8 cellular contexts compared by ENCODE assay signal in genomic region chr1:154557248-154557938, GRCh38. TPM values are rescaled to one million over a fixed set of nuclear protein-coding genes. Genes with fewer than 3 reads are reported as not detected.
DNase-seq lines count a peak whose midpoint lies in the region; ATAC-seq, FAIRE-seq and TF ChIP-seq lines count a peak whose summit lies in the region.

No MANE protein-coding gene starts in this region.

- in situ Hi-C loops in K562 (cut with MboI), result loop anchor here (5.0 kb wide), 1 partner anchor 70 kb away; no protein-coding TSS in a partner anchor

- intact Hi-C loops in heart right ventricle (cut with DNase I) (loop anchor here in 5 of 10 donors (5.0 to 10.0 kb wide), 5 partner anchors 50 to 527 kb away; partner anchors contain the start of genes PMVK (in 2 of the 5), ADAR (in 1 of the 5), AQP10 (in 1 of the 5) and ATP8B2 (in 1 of the 5)), Right ventricle myocardium superior (cut with DNase I) (no loop called here), K562 (cut with micrococcal nuclease) (loop anchor here (5.0 kb wide), 3 partner anchors 200 to 530 kb away; partner anchors contain the start of gene ZBTB7B), uterus (cut with DNase I; ENCODE audit: low total_unique reads) (no loop called here), posterior cingulate gyrus (cut with DNase I) (loop anchor here (10.0 kb wide), 2 partner anchors 417 to 507 kb away; partner anchors contain the start of genes CKS1B, EFNA4 and SHC1)

- CTCF ChIA-PET in K562 (lab: Yijun Ruan, JAX; ENCODE audit: low intra/inter-chr PET ratio), result interaction anchor here (1.1 to 2.8 kb wide), 2 partner anchors 321 to 460 kb away, joined by 5 to 19 read pairs; no protein-coding TSS in a partner anchor

- H2BK120ac ChIP-seq in mesendoderm (ENCODE audit: low read depth, low read length), result no peak overlapping the region

- no peaks in the 10 kb centered on the region for H3K9me3 ChIP-seq in heart right ventricle
- H3K9me3 ChIP-seq in K562 (replicated peaks; ENCODE audit: control insufficient read depth, insufficient read depth, low read depth, low read length), result no peaks in the 10 kb centered on the region
- H3K9me3 ChIP-seq in uterus, result no peaks in the 10 kb centered on the region

- H3K4me2 ChIP-seq in K562 (ENCODE audit: insufficient read depth, low read length) (peak overlapping the region; percentile 99), mesendoderm (ENCODE audit: low read length) (peak overlapping the region; percentile 98)

- H4K8ac ChIP-seq in mesendoderm (ENCODE audit: low read depth, low read length), result no peak overlapping the region

- whole genome bisulfite sequencing in heart right ventricle, 2 donors, result 10 to 15% methylated on average over 7 of the region's 7 CpGs
- 6% methylated on average over 7 of the region's 7 CpGs for WGBS in K562 (ENCODE audit: insufficient coverage, low coverage, missing lambda C conversion rate)
- no CpG with 5 or more reads among the region's 7 CpGs for WGBS in mesendoderm (ENCODE audit: extremely low coverage, insufficient coverage, low lambda C conversion rate)

- peak overlapping the region; percentile 18; the same call in 1 of the 2 replicates for H2AFZ ChIP-seq in K562 (ENCODE audit: low read depth, low read length)

- no TSS peak for BruUV-seq in K562 (replicated peaks; lab: Mats Ljungman, UMichigan)

- H3K4me3 ChIP-seq in heart right ventricle, result peak overlapping the region; percentile 69 to 97 (median 93)
- peak overlapping the region; percentile 82 for H3K4me3 ChIP-seq in K562
- peak overlapping the region; percentile 73 for H3K4me3 ChIP-seq in mesendoderm (ENCODE audit: low read length)
- H3K4me3 ChIP-seq in uterus, result peak overlapping the region; percentile 81 to 83

- peak overlapping the region in 9 of 10 donors; percentile 77 to 98 (median 94) for H3K27ac ChIP-seq in heart right ventricle
- peak overlapping the region; percentile 68; the same call in 1 of the 3 replicates for H3K27ac ChIP-seq in K562 (ENCODE audit: extremely low read depth, low read depth, low read length)
- H3K27ac ChIP-seq in mesendoderm (ENCODE audit: low read depth, low read length), result no peak overlapping the region
- peak overlapping the region; percentile 89 to 91 for H3K27ac ChIP-seq in uterus

- no peaks in the 10 kb centered on the region for H3K27me3 ChIP-seq in heart right ventricle
- no peaks in the 10 kb centered on the region; a peak in 1 of 5 replicates for H3K27me3 ChIP-seq in K562 (ENCODE audit: control insufficient read depth in 2 of 2, insufficient read depth in 2 of 2, low read length in 2 of 2)
- no peaks in the 10 kb centered on the region for H3K27me3 ChIP-seq in mesendoderm (ENCODE audit: insufficient read depth, low read length, poor library complexity)
- no peaks in the 10 kb centered on the region for H3K27me3 ChIP-seq in uterus

- H3K36me3 ChIP-seq in heart right ventricle, result peaks cover 0 to 35% (median 32%) of the 10 kb centered on the region in 9 donors
- H3K36me3 ChIP-seq in K562 (ENCODE audit: control insufficient read depth, insufficient read depth, low read length), result peaks cover 39% of the 10 kb centered on the region
- H3K36me3 ChIP-seq in mesendoderm (ENCODE audit: control insufficient read depth, insufficient read depth, low read length), result peaks cover 10% of the 10 kb centered on the region
- H3K36me3 ChIP-seq in uterus, result no peaks in the 10 kb centered on the region

- TF ChIP-seq CTCF in heart right ventricle (IDR thresholded peaks at IDR 0.05) (no peak), K562 (IDR thresholded peaks at IDR 0.05 in 2 of 3, conservative IDR thresholded peaks at IDR 0.05 in 1 of 3; ENCODE audit: insufficient read depth in 2 of 3, low read depth in 1 of 3, low read length in 3 of 3) (no peak), uterus (IDR thresholded peaks at IDR 0.05) (no peak)

- peak; percentile 71 for FAIRE-seq in K562 (lab: Jason Lieb, UNC)

- no peak overlapping the region for H2BK15ac ChIP-seq in mesendoderm (replicated peaks; ENCODE audit: low read depth)

- H4K5ac ChIP-seq in mesendoderm (ENCODE audit: low read length), result no peak overlapping the region

- H3K23ac ChIP-seq in mesendoderm (ENCODE audit: low read length), result peak overlapping the region; percentile 48

- no peak for TF ChIP-seq EP300 in K562 (IDR thresholded peaks at IDR 0.05; ENCODE audit: low read length)

- H2AK5ac ChIP-seq in mesendoderm (ENCODE audit: low read length), result no peak overlapping the region

- H3K9ac ChIP-seq in K562 (ENCODE audit: insufficient read depth in 1 of 2, low read depth in 2 of 2, low read length in 2 of 2), result peak overlapping the region; percentile 80 to 94
- H3K9ac ChIP-seq in mesendoderm (ENCODE audit: low read length), result peak overlapping the region; percentile 93

- peaks cover 13 to 48% (median 32%) of the 10 kb centered on the region in 9 donors for H3K4me1 ChIP-seq in heart right ventricle
- peaks cover 18 to 21% of the 10 kb centered on the region in 2 experiments; a peak in 4 of 5 replicates for H3K4me1 ChIP-seq in K562 (replicated peaks in 1 of 2; ENCODE audit: control insufficient read depth in 2 of 2, insufficient read depth in 2 of 2, low read length in 2 of 2)
- peaks cover 10% of the 10 kb centered on the region for H3K4me1 ChIP-seq in mesendoderm (ENCODE audit: control insufficient read depth, low read depth, low read length)
- H3K4me1 ChIP-seq in uterus, result peaks cover 0 to 10% of the 10 kb centered on the region in 2 donors

- peaks cover 19% of the 10 kb centered on the region for H3K79me1 ChIP-seq in mesendoderm (ENCODE audit: low read length)

- peak overlapping the region; percentile 92 for H3K56ac ChIP-seq in mesendoderm (ENCODE audit: low read length)

- H4K20me1 ChIP-seq in K562 (replicated peaks; ENCODE audit: control insufficient read depth, insufficient read depth, low read length), result no peaks in the 10 kb centered on the region

- no peaks in the 10 kb centered on the region for H3K9me1 ChIP-seq in K562 (ENCODE audit: control insufficient read depth, insufficient read depth, low read length)

- H3K79me2 ChIP-seq in K562 (ENCODE audit: control insufficient read depth, insufficient read depth, low read length) (peaks cover 27% of the 10 kb centered on the region), mesendoderm (ENCODE audit: control insufficient read depth, insufficient read depth, low read length) (peaks cover 26% of the 10 kb centered on the region)

- no peak for TF ChIP-seq RAD21 in K562 (CRISPR knock-in tag; conservative IDR thresholded peaks at IDR 0.05 in 1 of 2, IDR thresholded peaks at IDR 0.05 in 1 of 2)

- no peak for ATAC-seq in heart right ventricle
- ATAC-seq in Right ventricle myocardium superior (ENCODE audit: poor library complexity), result no peak
- ATAC-seq in K562, result no peak

- no peak for DNase-seq in heart right ventricle
- DNase-seq in Right ventricle myocardium superior, result no peak
- DNase-seq in K562 (ENCODE audit: extremely low read depth in 1 of 4, low spot score in 3 of 4), result no peak
- peak; percentile 45 for DNase-seq in mesendoderm
- DNase-seq in uterus, result no peak
- DNase-seq in posterior cingulate gyrus, result no peak
- no peak for DNase-seq in NK-92 treated with Interleukin-12 subunit alpha and Interleukin-12 subunit beta, amount 100 ng/mL, for 24 hours (lab: John Stamatoyannopoulos, UW)
- no peak for DNase-seq in SK-N-DZ (ENCODE audit: low spot score)

- no peak overlapping the region for H2BK5ac ChIP-seq in mesendoderm (ENCODE audit: low read length)

- H3K18ac ChIP-seq in mesendoderm (ENCODE audit: low read length), result peak overlapping the region; percentile 97

- no peak overlapping the region for H3K4ac ChIP-seq in mesendoderm (ENCODE audit: low read depth, low read length)

- TF ChIP-seq POLR2A in K562 (conservative IDR thresholded peaks at IDR 0.05), result no peak
- TF ChIP-seq POLR2A in uterus (IDR thresholded peaks at IDR 0.05), result no peak

- POLR2A ChIA-PET in K562 (lab: Yijun Ruan, JAX), result interaction anchor here (0.8 kb wide), 1 partner anchor 180 kb away, joined by 3 read pairs; no protein-coding TSS in a partner anchor

RNA-seq across cellular contexts. Expression of gene UBE2Q1, which starts 1.1 kb away (rescaled TPM):
- total RNA-seq in heart right ventricle (10 to 100 TPM; 49.1 to 83.5 (median 59.0) TPM), Right ventricle myocardium superior (46.6 TPM), K562 (2014; rRNA removed) (21.6 and 25.2 TPM in 2 replicates), K562 (2014; rRNA removed; fragmentation: Illumina TruSeq; extraction: Trizol) (28.5 and 32.1 TPM in 2 replicates), K562 (2015; rRNA removed; fragmentation: Illumina TruSeq; extraction: Trizol) (31.6 and 33.2 TPM in 2 replicates), K562 (2021) (58.8 and 62.4 TPM in 2 replicates), uterus (10 to 100 TPM in 3 of 4 donors, 1 to 10 TPM in 1; 5.4 to 69.7 (median 28.4) TPM)
- polyA plus RNA-seq in heart right ventricle (10 to 100 TPM; 19.4 to 28.9 TPM), K562 (2011; rRNA removed) (14.2 and 17.7 TPM in 2 replicates), K562 (2014; fragmentation: Illumina TruSeq; extraction: Trizol) (39.0 and 48.3 TPM in 2 replicates), K562 (2014; fragmentation: Nextera tagmentation; extraction: Ambion mirVana) (10 to 100 TPM in 1 of 2 experiments, 1 to 10 TPM in 1; 8.0 to 10.6 TPM), K562 (2014; rRNA removed) (17.9 and 27.6 TPM in 2 replicates)
- total RNA-seq in K562 (2011; cell fraction: chromatin; rRNA removed; ENCODE audit: low replicate concordance), result 32.4 and 54.0 TPM in 2 replicates
- 26.2 and 28.7 TPM in 2 replicates for total RNA-seq in K562 (2011; cell fraction: nucleolus; rRNA removed)
- 24.3 and 36.3 TPM in 2 replicates for total RNA-seq in K562 (2011; cell fraction: nucleoplasm; rRNA removed)
- 5.4 and 7.9 TPM in 2 replicates for polyA plus RNA-seq in K562 (2011; cell fraction: cytosol; rRNA removed)
- 33.8 and 37.6 TPM in 2 replicates for polyA plus RNA-seq in K562 (2011; cell fraction: nucleus; rRNA removed)
- polyA plus RNA-seq in K562 (2012), result 43.5 and 51.3 TPM in 2 replicates
- 8.3 and 8.9 TPM in 2 replicates for polyA minus RNA-seq in K562 (2011; rRNA and poly(A)+ RNA removed)
- 12.8 and 15.7 TPM in 2 replicates for polyA minus RNA-seq in K562 (2011; cell fraction: cytosol; rRNA and poly(A)+ RNA removed)
- polyA minus RNA-seq in K562 (2011; cell fraction: nucleus; rRNA and poly(A)+ RNA removed), result 12.1 and 22.4 TPM in 2 replicates
- 53.4 TPM for polyA plus RNA-seq in mesendoderm (2013, experiment 1 of 2)
- 52.6 TPM for polyA plus RNA-seq in mesendoderm (2013, experiment 2 of 2)
- 68.2 and 69.0 TPM in 2 replicates for polyA plus RNA-seq in SK-N-DZ (2014; cell fraction: cytosol; rRNA removed)
- 74.3 and 89.7 TPM in 2 replicates for polyA plus RNA-seq in SK-N-DZ (2014; cell fraction: nucleus; rRNA removed)

RNA-seq across cellular contexts. Expression of gene CHRNB2, which starts 10.2 kb away (rescaled TPM):
- total RNA-seq in heart right ventricle (under 1 TPM in 3 of 10 donors, not detected in 7; 0.06 to 0.13 (median 0.07) TPM), Right ventricle myocardium superior (not detected), K562 (2014; rRNA removed) (not detected in 2 replicates), K562 (2014; rRNA removed; fragmentation: Illumina TruSeq; extraction: Trizol) (not detected in 2 replicates), K562 (2015; rRNA removed; fragmentation: Illumina TruSeq; extraction: Trizol) (not detected in 2 replicates), K562 (2021) (not detected in 2 replicates), uterus (1 to 10 TPM in 1 of 4 donors, not detected in 3; 1.1 TPM)
- polyA plus RNA-seq in heart right ventricle (under 1 TPM in 1 of 2 donors, not detected in 1; 0.03 TPM), K562 (2011; rRNA removed) (not detected in 2 replicates), K562 (2014; fragmentation: Illumina TruSeq; extraction: Trizol) (not detected in 2 replicates), K562 (2014; fragmentation: Nextera tagmentation; extraction: Ambion mirVana) (under 1 TPM in 1 of 2 experiments, not detected in 1; 0.01 TPM), K562 (2014; rRNA removed) (not detected in 2 replicates)
- total RNA-seq in K562 (2011; cell fraction: chromatin; rRNA removed; ENCODE audit: low replicate concordance), result not detected in 2 replicates
- total RNA-seq in K562 (2011; cell fraction: nucleolus; rRNA removed), result not detected in 2 replicates
- total RNA-seq in K562 (2011; cell fraction: nucleoplasm; rRNA removed), result not detected in 2 replicates
- not detected in 2 replicates for polyA plus RNA-seq in K562 (2011; cell fraction: cytosol; rRNA removed)
- not detected in 2 replicates for polyA plus RNA-seq in K562 (2011; cell fraction: nucleus; rRNA removed)
- 0.03 and 0.07 TPM in 2 replicates for polyA plus RNA-seq in K562 (2012)
- polyA minus RNA-seq in K562 (2011; rRNA and poly(A)+ RNA removed), result not detected in 2 replicates
- polyA minus RNA-seq in K562 (2011; cell fraction: cytosol; rRNA and poly(A)+ RNA removed), result not detected in 2 replicates
- polyA minus RNA-seq in K562 (2011; cell fraction: nucleus; rRNA and poly(A)+ RNA removed), result 0.11 TPM in 1 of 2 replicates, not detected in the other
- polyA plus RNA-seq in mesendoderm (2013, experiment 1 of 2), result 0.51 TPM
- polyA plus RNA-seq in mesendoderm (2013, experiment 2 of 2), result 0.55 TPM
- polyA plus RNA-seq in SK-N-DZ (2014; cell fraction: cytosol; rRNA removed), result 17.1 and 20.2 TPM in 2 replicates
- 14.2 and 16.4 TPM in 2 replicates for polyA plus RNA-seq in SK-N-DZ (2014; cell fraction: nucleus; rRNA removed)

RNA-seq across cellular contexts. Expression of gene ADAR, which starts 50.6 kb away (rescaled TPM):
- total RNA-seq in heart right ventricle (100 to 1,000 TPM in 1 of 10 donors, 10 to 100 TPM in 9; 45.3 to 103 (median 55.3) TPM), Right ventricle myocardium superior (48.1 TPM), K562 (2014; rRNA removed) (48.0 and 53.6 TPM in 2 replicates), K562 (2014; rRNA removed; fragmentation: Illumina TruSeq; extraction: Trizol) (60.2 and 63.6 TPM in 2 replicates), K562 (2015; rRNA removed; fragmentation: Illumina TruSeq; extraction: Trizol) (66.2 and 68.0 TPM in 2 replicates), K562 (2021) (94.2 and 96.9 TPM in 2 replicates), uterus (100 to 1,000 TPM in 3 of 4 donors, 10 to 100 TPM in 1; 50.9 to 212 (median 101) TPM)
- polyA plus RNA-seq in heart right ventricle (10 to 100 TPM; 15.4 to 19.4 TPM), K562 (2011; rRNA removed) (117 and 123 TPM in 2 replicates), K562 (2014; fragmentation: Illumina TruSeq; extraction: Trizol) (67.0 and 75.9 TPM in 2 replicates), K562 (2014; fragmentation: Nextera tagmentation; extraction: Ambion mirVana) (10 to 100 TPM; 30.1 to 41.2 TPM), K562 (2014; rRNA removed) (46.3 and 51.3 TPM in 2 replicates)
- 167 and 223 TPM in 2 replicates for total RNA-seq in K562 (2011; cell fraction: chromatin; rRNA removed; ENCODE audit: low replicate concordance)
- 128 and 132 TPM in 2 replicates for total RNA-seq in K562 (2011; cell fraction: nucleolus; rRNA removed)
- total RNA-seq in K562 (2011; cell fraction: nucleoplasm; rRNA removed), result 127 and 128 TPM in 2 replicates
- 62.0 and 83.9 TPM in 2 replicates for polyA plus RNA-seq in K562 (2011; cell fraction: cytosol; rRNA removed)
- polyA plus RNA-seq in K562 (2011; cell fraction: nucleus; rRNA removed), result 176 and 229 TPM in 2 replicates
- 45.6 and 52.9 TPM in 2 replicates for polyA plus RNA-seq in K562 (2012)
- polyA minus RNA-seq in K562 (2011; rRNA and poly(A)+ RNA removed), result 157 and 202 TPM in 2 replicates
- 61.0 and 68.0 TPM in 2 replicates for polyA minus RNA-seq in K562 (2011; cell fraction: cytosol; rRNA and poly(A)+ RNA removed)
- 58.7 and 108 TPM in 2 replicates for polyA minus RNA-seq in K562 (2011; cell fraction: nucleus; rRNA and poly(A)+ RNA removed)
- polyA plus RNA-seq in mesendoderm (2013, experiment 1 of 2), result 111 TPM
- polyA plus RNA-seq in mesendoderm (2013, experiment 2 of 2), result 114 TPM
- polyA plus RNA-seq in SK-N-DZ (2014; cell fraction: cytosol; rRNA removed), result 65.1 and 71.4 TPM in 2 replicates
- 61.7 and 115 TPM in 2 replicates for polyA plus RNA-seq in SK-N-DZ (2014; cell fraction: nucleus; rRNA removed)

RNA-seq across cellular contexts. Expression of gene SHE, which starts 55.2 kb away (rescaled TPM):
- 10 to 100 TPM in 7 of 10 donors, 1 to 10 TPM in 3; 7.9 to 19.6 (median 12.5) TPM for total RNA-seq in heart right ventricle
- 10 to 100 TPM; 13.7 to 19.6 TPM for polyA plus RNA-seq in heart right ventricle
- 11.0 TPM for total RNA-seq in Right ventricle myocardium superior
- total RNA-seq in K562 (2011; cell fraction: chromatin; rRNA removed; ENCODE audit: low replicate concordance), result not detected in 2 replicates
- not detected in 2 replicates for total RNA-seq in K562 (2011; cell fraction: nucleolus; rRNA removed)
- total RNA-seq in K562 (2011; cell fraction: nucleoplasm; rRNA removed), result not detected in 2 replicates
- total RNA-seq in K562 (2014; rRNA removed), result 0.04 and 0.05 TPM in 2 replicates
- not detected in 2 replicates for total RNA-seq in K562 (2014; rRNA removed; fragmentation: Illumina TruSeq; extraction: Trizol)
- not detected in 2 replicates for total RNA-seq in K562 (2015; rRNA removed; fragmentation: Illumina TruSeq; extraction: Trizol)
- not detected in 2 replicates for total RNA-seq in K562 (2021)
- polyA plus RNA-seq in K562 (2011; rRNA removed), result not detected in 2 replicates
- not detected in 2 replicates for polyA plus RNA-seq in K562 (2011; cell fraction: cytosol; rRNA removed)
- polyA plus RNA-seq in K562 (2011; cell fraction: nucleus; rRNA removed), result not detected in 2 replicates
- 0.06 TPM in 1 of 2 replicates, not detected in the other for polyA plus RNA-seq in K562 (2012)
- polyA plus RNA-seq in K562 (2014; fragmentation: Illumina TruSeq; extraction: Trizol), result not detected in 2 replicates
- not detected for polyA plus RNA-seq in K562 (2014; fragmentation: Nextera tagmentation; extraction: Ambion mirVana)
- 0.01 TPM in 1 of 2 replicates, not detected in the other for polyA plus RNA-seq in K562 (2014; rRNA removed)
- not detected in 2 replicates for polyA minus RNA-seq in K562 (2011; rRNA and poly(A)+ RNA removed)
- polyA minus RNA-seq in K562 (2011; cell fraction: cytosol; rRNA and poly(A)+ RNA removed), result not detected in 2 replicates
- not detected in 2 replicates for polyA minus RNA-seq in K562 (2011; cell fraction: nucleus; rRNA and poly(A)+ RNA removed)
- 0.17 TPM for polyA plus RNA-seq in mesendoderm (2013, experiment 1 of 2)
- polyA plus RNA-seq in mesendoderm (2013, experiment 2 of 2), result 0.14 TPM
- total RNA-seq in uterus, result 10 to 100 TPM; 14.6 to 44.5 (median 27.2) TPM
- polyA plus RNA-seq in SK-N-DZ (2014; cell fraction: cytosol; rRNA removed), result not detected in 2 replicates
- not detected in 2 replicates for polyA plus RNA-seq in SK-N-DZ (2014; cell fraction: nucleus; rRNA removed)

RNA-seq across cellular contexts. Expression of gene TDRD10, which starts 55.4 kb away (rescaled TPM):
- total RNA-seq in heart right ventricle, result 1 to 10 TPM; 1.1 to 3.8 (median 1.8) TPM
- 10 to 100 TPM in 1 of 2 donors, 1 to 10 TPM in 1; 5.5 to 13.3 TPM for polyA plus RNA-seq in heart right ventricle
- 2.5 TPM for total RNA-seq in Right ventricle myocardium superior
- total RNA-seq in K562 (2011; cell fraction: chromatin; rRNA removed; ENCODE audit: low replicate concordance), result not detected in 2 replicates
- not detected in 2 replicates for total RNA-seq in K562 (2011; cell fraction: nucleolus; rRNA removed)
- total RNA-seq in K562 (2011; cell fraction: nucleoplasm; rRNA removed), result not detected in 2 replicates
- total RNA-seq in K562 (2014; rRNA removed), result not detected in 2 replicates
- total RNA-seq in K562 (2014; rRNA removed; fragmentation: Illumina TruSeq; extraction: Trizol), result not detected in 2 replicates
- total RNA-seq in K562 (2015; rRNA removed; fragmentation: Illumina TruSeq; extraction: Trizol), result not detected in 2 replicates
- total RNA-seq in K562 (2021), result not detected in 2 replicates
- not detected in 2 replicates for polyA plus RNA-seq in K562 (2011; rRNA removed)
- not detected in 2 replicates for polyA plus RNA-seq in K562 (2011; cell fraction: cytosol; rRNA removed)
- not detected in 2 replicates for polyA plus RNA-seq in K562 (2011; cell fraction: nucleus; rRNA removed)
- polyA plus RNA-seq in K562 (2012), result not detected in 2 replicates
- polyA plus RNA-seq in K562 (2014; fragmentation: Illumina TruSeq; extraction: Trizol), result not detected in 2 replicates
- not detected for polyA plus RNA-seq in K562 (2014; fragmentation: Nextera tagmentation; extraction: Ambion mirVana)
- polyA plus RNA-seq in K562 (2014; rRNA removed), result not detected in 2 replicates
- polyA minus RNA-seq in K562 (2011; rRNA and poly(A)+ RNA removed), result not detected in 2 replicates
- polyA minus RNA-seq in K562 (2011; cell fraction: cytosol; rRNA and poly(A)+ RNA removed), result not detected in 2 replicates
- not detected in 2 replicates for polyA minus RNA-seq in K562 (2011; cell fraction: nucleus; rRNA and poly(A)+ RNA removed)
- 0.07 TPM for polyA plus RNA-seq in mesendoderm (2013, experiment 1 of 2)
- polyA plus RNA-seq in mesendoderm (2013, experiment 2 of 2), result 0.10 TPM
- total RNA-seq in uterus, result 10 to 100 TPM in 2 of 4 donors, 1 to 10 TPM in 2; 1.3 to 19.7 (median 6.9) TPM
- polyA plus RNA-seq in SK-N-DZ (2014; cell fraction: cytosol; rRNA removed), result not detected in 2 replicates
- not detected in 2 replicates for polyA plus RNA-seq in SK-N-DZ (2014; cell fraction: nucleus; rRNA removed)

Comparison
In these comparisons a context has a peak if more than half of its experiments do, and no peak if none do; other contexts are left out.
1. intact Hi-C loops: an anchor here in K562 (5.0 kb wide) and posterior cingulate gyrus (10.0 kb wide); none called in Right ventricle myocardium superior and uterus.